1 cellular context compared by ENCODE assay signal in the genomic region with DNA sequence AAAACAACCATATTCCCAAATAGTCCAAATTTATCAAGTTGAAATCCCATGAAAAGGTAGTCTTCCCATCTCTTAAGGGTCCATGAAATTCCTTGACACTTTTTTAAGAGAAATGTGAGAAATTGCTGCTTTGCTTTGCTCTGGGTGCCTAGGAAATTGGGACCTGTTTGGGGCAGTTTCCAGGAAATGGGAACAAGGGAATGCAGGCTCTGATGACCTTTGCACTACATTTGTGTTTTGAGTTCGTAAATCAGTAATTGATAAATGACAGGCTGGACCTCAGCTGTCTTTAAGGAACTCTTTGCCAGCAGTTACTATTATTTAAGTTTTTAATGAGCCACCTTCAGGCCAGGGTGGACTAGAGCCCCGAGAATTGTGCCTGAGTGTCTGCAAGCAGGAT.
TF ChIP-seq lines count a peak whose summit lies in the region.

No MANE protein-coding gene starts in this region.

TF ChIP-seq in HepG2, 621 proteins besides CTCF, POLR2A, EP300 and RAD21 (continued from another document):
- TF ChIP-seq ZNF354B (CRISPR knock-in tag; IDR thresholded peaks at IDR 0.05) (no peak), ZNF101 (CRISPR knock-in tag; IDR thresholded peaks at IDR 0.05; ENCODE audit: borderline replicate concordance, low read depth) (no peak), ZKSCAN8 (CRISPR knock-in tag; IDR thresholded peaks at IDR 0.05; ENCODE audit: borderline replicate concordance) (no peak), ZSCAN9 (CRISPR knock-in tag; IDR thresholded peaks at IDR 0.05; ENCODE audit: borderline replicate concordance) (no peak)
